2 cellular contexts compared by ENCODE assay signal in the genomic region with DNA sequence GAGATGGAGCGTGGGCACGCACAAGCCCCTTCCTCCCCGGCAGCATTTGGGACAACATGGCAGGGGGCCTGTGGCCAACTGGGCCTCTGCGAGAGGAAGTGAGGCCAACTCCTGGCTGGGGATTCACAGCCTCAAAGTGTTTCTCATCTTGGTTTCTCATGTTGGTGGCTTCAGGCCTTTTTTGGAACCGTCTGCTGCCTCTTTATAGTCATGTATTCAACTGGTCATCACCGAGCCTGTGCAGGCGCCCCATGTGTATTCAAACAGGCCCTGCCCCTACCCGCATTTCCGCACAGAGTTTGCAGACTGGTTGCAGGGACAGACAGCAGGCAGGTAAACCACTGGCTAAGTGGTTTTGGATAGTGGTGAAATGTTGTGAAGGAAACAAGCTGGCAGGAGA.
TF ChIP-seq lines count a peak whose summit lies in the region.

No MANE protein-coding gene starts in this region.

TF ChIP-seq in GM12891, 5 proteins besides CTCF, POLR2A, EP300 and RAD21:
- TF ChIP-seq POLR2AphosphoS5 (IDR thresholded peaks at IDR 0.05; ENCODE audit: low read depth, low read length) (no peak), SPI1 (IDR thresholded peaks at IDR 0.05; ENCODE audit: low read depth, low read length) (peak; percentile 74), PAX5 (IDR thresholded peaks at IDR 0.05; ENCODE audit: insufficient read depth, low read length, severe bottlenecking) (no peak), TAF1 (IDR thresholded peaks at IDR 0.05; ENCODE audit: low read depth, low read length) (no peak), POU2F2 (IDR thresholded peaks at IDR 0.05; ENCODE audit: low read depth, low read length) (no peak)

TF ChIP-seq in GM12878, 131 proteins besides CTCF, POLR2A, EP300 and RAD21:
- TF ChIP-seq, protein P1, sequence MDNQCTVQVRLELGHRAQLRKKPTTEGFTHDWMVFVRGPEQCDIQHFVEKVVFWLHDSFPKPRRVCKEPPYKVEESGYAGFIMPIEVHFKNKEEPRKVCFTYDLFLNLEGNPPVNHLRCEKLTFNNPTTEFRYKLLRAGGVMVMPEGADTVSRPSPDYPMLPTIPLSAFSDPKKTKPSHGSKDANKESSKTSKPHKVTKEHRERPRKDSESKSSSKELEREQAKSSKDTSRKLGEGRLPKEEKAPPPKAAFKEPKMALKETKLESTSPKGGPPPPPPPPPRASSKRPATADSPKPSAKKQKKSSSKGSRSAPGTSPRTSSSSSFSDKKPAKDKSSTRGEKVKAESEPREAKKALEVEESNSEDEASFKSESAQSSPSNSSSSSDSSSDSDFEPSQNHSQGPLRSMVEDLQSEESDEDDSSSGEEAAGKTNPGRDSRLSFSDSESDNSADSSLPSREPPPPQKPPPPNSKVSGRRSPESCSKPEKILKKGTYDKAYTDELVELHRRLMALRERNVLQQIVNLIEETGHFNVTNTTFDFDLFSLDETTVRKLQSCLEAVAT (IDR thresholded peaks at IDR 0.05): 0 out of 2 replicates have a peak, but pooled peaks have one; percentile 33
- TF ChIP-seq KLF5 (IDR thresholded peaks at IDR 0.05; ENCODE audit: partially characterized antibody) (no peak), SPI1 (IDR thresholded peaks at IDR 0.05; ENCODE audit: borderline replicate concordance, insufficient read depth, low read depth, low read length) (peak; percentile 62; the same call in 1 of the 2 replicates), CHD1 (IDR thresholded peaks at IDR 0.05; ENCODE audit: low read depth, low read length) (no peak)
- TF ChIP-seq, protein P2, sequence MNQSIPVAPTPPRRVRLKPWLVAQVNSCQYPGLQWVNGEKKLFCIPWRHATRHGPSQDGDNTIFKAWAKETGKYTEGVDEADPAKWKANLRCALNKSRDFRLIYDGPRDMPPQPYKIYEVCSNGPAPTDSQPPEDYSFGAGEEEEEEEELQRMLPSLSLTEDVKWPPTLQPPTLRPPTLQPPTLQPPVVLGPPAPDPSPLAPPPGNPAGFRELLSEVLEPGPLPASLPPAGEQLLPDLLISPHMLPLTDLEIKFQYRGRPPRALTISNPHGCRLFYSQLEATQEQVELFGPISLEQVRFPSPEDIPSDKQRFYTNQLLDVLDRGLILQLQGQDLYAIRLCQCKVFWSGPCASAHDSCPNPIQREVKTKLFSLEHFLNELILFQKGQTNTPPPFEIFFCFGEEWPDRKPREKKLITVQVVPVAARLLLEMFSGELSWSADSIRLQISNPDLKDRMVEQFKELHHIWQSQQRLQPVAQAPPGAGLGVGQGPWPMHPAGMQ (IDR thresholded peaks at IDR 0.05; ENCODE audit: borderline replicate concordance): no peak
